8 cellular contexts compared by ENCODE assay signal in the genomic region with DNA sequence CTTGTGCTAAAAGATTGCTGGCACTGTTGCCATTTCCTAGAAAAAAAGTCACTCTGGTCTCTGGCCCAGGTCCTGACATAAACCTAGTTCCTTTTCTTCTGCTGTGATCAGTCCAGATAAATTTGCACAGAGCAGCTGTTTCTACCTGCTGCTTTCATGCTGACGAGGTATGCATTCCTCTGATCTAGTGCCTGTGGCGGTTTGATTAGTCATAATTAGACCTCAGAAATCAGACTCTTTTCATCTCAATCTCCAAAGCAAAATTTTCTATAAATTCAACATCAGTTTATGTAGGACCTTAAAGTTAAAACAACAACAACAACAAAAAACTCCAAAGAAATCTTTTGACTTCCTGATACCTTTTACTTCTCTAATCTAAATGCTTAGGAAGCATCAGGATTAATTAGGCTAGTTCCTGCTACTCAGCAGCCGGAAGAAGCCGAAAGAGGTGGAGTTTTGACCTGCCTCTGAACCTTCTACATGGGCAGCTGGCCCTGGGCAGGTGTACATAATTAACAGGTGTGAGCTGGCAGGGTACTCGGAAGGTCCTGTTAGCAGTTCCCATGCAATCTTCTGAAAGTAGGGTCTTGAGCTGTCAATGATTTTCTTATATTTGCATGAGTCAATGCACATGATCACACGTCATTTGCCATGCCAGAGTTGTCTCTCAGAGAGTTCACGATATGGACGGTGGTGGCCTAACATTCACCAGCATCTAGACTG.
DNase-seq lines count a peak whose midpoint lies in the region; ATAC-seq, FAIRE-seq and TF ChIP-seq lines count a peak whose summit lies in the region.

No MANE protein-coding gene starts in this region.

- intact Hi-C loops in esophagus squamous epithelium (cut with DNase I), result no loop called here

- no peak overlapping the region for H3K4me3 ChIP-seq in esophagus squamous epithelium

- no peak for DNase-seq in GM18507 (ENCODE audit: extremely low spot score, insufficient read length, low read depth)
- peak; percentile 57 for DNase-seq in NCI-H1105 treated with DMSO at 0.1 percent for 48 hours (lab: John Stamatoyannopoulos, UW)
- DNase-seq in esophagus squamous epithelium (lab: John Stamatoyannopoulos, UW), result no peak
- DNase-seq in T-helper 9 cell, result no peak
- DNase-seq in NCI-H1694 (lab: John Stamatoyannopoulos, UW), result no peak
- no peak for DNase-seq in stimulated activated CD4-positive, alpha-beta T cell treated with anti-CD3 and anti-CD28 coated beads, Interleukin-12 subunit alpha, Interleukin-12 subunit beta, amount 100 ng/mL, for 4 hours
- no peak for DNase-seq in OCI-M2 (lab: John Stamatoyannopoulos, UW; ENCODE audit: unreplicated experiment)

- no peak for TF ChIP-seq POLR2A in esophagus squamous epithelium (IDR thresholded peaks at IDR 0.05)

- ATAC-seq in GM21723 (IDR thresholded peaks at IDR 0.05; ENCODE audit: unreplicated experiment), result peak; percentile 61

- WGBS in esophagus squamous epithelium, 2 donors, result 41 to 49% methylated on average over 8 of the region's 8 CpGs

- no peaks in the 10 kb centered on the region for H3K9me3 ChIP-seq in esophagus squamous epithelium

- no peaks in the 10 kb centered on the region for H3K27me3 ChIP-seq in esophagus squamous epithelium

- H3K27ac ChIP-seq in esophagus squamous epithelium, result peak overlapping the region in 3 of 4 donors; percentile 18 to 45 (median 43)

- H3K4me1 ChIP-seq in esophagus squamous epithelium, result peaks cover 0 to 32% (median 4%) of the 10 kb centered on the region in 3 donors

- no peak for TF ChIP-seq CTCF in esophagus squamous epithelium (IDR thresholded peaks at IDR 0.05)

- peak; percentile 52 for FAIRE-seq in GM18507 (lab: Jason Lieb, UNC)

- no peaks in the 10 kb centered on the region for H3K36me3 ChIP-seq in esophagus squamous epithelium
